In genomic region chr15:60758961-60759729, GRCh38 we compare ENCODE assay signal across 11 cellular contexts.
DNase-seq lines count a peak whose midpoint lies in the region; ATAC-seq and TF ChIP-seq lines count a peak whose summit lies in the region.
"Had no signal": no experiment of that assay in that cellular context is flagged by ENCODE, and none has a peak within 500 bp of the region (broad histone marks: within the 10 kb centered on the region; RNA-seq: fewer than 3 reads in every experiment).

No MANE protein-coding gene starts in this region.

- no peak overlapping the region for H3K27ac Mint-ChIP-seq in activated CD4-positive, alpha-beta T cell treated with anti-CD3 and anti-CD28 coated beads, Interleukin-2, amount 10 ng/mL, durations not matched to agents 24 days and 14 days
- H3K27ac Mint-ChIP-seq: CD8-positive, alpha-beta memory T cell had no signal

- H3K27me3 ChIP-seq in H7 (ENCODE audit: control insufficient read depth, insufficient read depth, low read length): no peaks in the 10 kb centered on the region

- no peak for ATAC-seq in GM18870 (IDR thresholded peaks at IDR 0.05; ENCODE audit: unreplicated experiment)
- ATAC-seq: activated T-cell treated with anti-CD3 and anti-CD28 coated beads, Interleukin-2, amount 50 U/mL, for 4 hours had no signal

- no peak overlapping the region for H3K4me3 Mint-ChIP-seq in activated CD4-positive, alpha-beta T cell treated with anti-CD3 and anti-CD28 coated beads, Interleukin-2, amount 10 ng/mL, durations not matched to agents 24 days and 14 days
- H3K4me3 Mint-ChIP-seq: activated T-cell treated with anti-CD3 and anti-CD28 coated beads, Interleukin-2, amount 50 U/mL, for 4 hours; CD8-positive, alpha-beta memory T cell had no signal

- H3K36me3 Mint-ChIP-seq in activated CD4-positive, alpha-beta T cell treated with anti-CD3 and anti-CD28 coated beads, Interleukin-2, amount 10 ng/mL, durations not matched to agents 24 days and 14 days (ENCODE audit: low read depth): no peaks in the 10 kb centered on the region

- intact Hi-C loops in activated CD4-positive, alpha-beta T cell treated with anti-CD3 and anti-CD28 coated beads, Interleukin-2, amount 10 ng/mL, durations not matched to agents 24 days and 14 days (cut with micrococcal nuclease): no loop called here

- DNase-seq in AG09319 (ENCODE audit: extremely low read depth, low read depth): peak; percentile 47
- peak; percentile 8 for DNase-seq in NCI-H226
- peak; percentile 86 for DNase-seq in epithelial cell of proximal tubule (ENCODE audit: low read depth)
- DNase-seq in non-pigmented ciliary epithelial cell (ENCODE audit: low read depth): peak; percentile 96
- no peak for DNase-seq in activated CD4-positive, alpha-beta T cell treated with anti-CD3 and anti-CD28 coated beads, Interleukin-2, amount 10 ng/mL, durations not matched to agents 24 days and 14 days
- DNase-seq in NOMO-1 treated with DMSO at 0.1 percent for 48 hours (lab: John Stamatoyannopoulos, UW; ENCODE audit: unreplicated experiment): no peak
- no peak for DNase-seq in H7
- DNase-seq: activated T-cell treated with anti-CD3 and anti-CD28 coated beads, Interleukin-2, amount 50 U/mL, for 4 hours; CD8-positive, alpha-beta memory T cell; RPMI8226 had no signal

- no peaks in the 10 kb centered on the region for H3K27me3 Mint-ChIP-seq in activated CD4-positive, alpha-beta T cell treated with anti-CD3 and anti-CD28 coated beads, Interleukin-2, amount 10 ng/mL, durations not matched to agents 24 days and 14 days

- H3K4me1 Mint-ChIP-seq in activated CD4-positive, alpha-beta T cell treated with anti-CD3 and anti-CD28 coated beads, Interleukin-2, amount 10 ng/mL, durations not matched to agents 24 days and 14 days: peaks cover 20% of the 10 kb centered on the region

- TF ChIP-seq CTCF in AG09319 (IDR thresholded peaks at IDR 0.05; ENCODE audit: low read depth, low read length): no peak
- no peak for TF ChIP-seq CTCF in epithelial cell of proximal tubule (conservative IDR thresholded peaks at IDR 0.05; ENCODE audit: low read depth, low read length)

- peaks cover 9% of the 10 kb centered on the region for H3K9me3 Mint-ChIP-seq in activated CD4-positive, alpha-beta T cell treated with anti-CD3 and anti-CD28 coated beads, Interleukin-2, amount 10 ng/mL, durations not matched to agents 24 days and 14 days
- H3K9me3 Mint-ChIP-seq: activated T-cell treated with anti-CD3 and anti-CD28 coated beads, Interleukin-2, amount 50 U/mL, for 4 hours; CD8-positive, alpha-beta memory T cell had no signal

- H3K4me3 ChIP-seq in epithelial cell of proximal tubule (ENCODE audit: low read depth, low read length) (no peak overlapping the region), H7 (ENCODE audit: insufficient read depth, low read depth, low read length) (no peak overlapping the region)

- no peaks in the 10 kb centered on the region for H3K36me3 ChIP-seq in H7 (replicated peaks; ENCODE audit: control insufficient read depth, insufficient read depth, low read length)

Comparison
In these comparisons a context has a peak if more than half of its experiments do, and no peak if none do; other contexts are left out.
1. DNase-seq: peak in AG09319 (single experiment), NCI-H226 (single experiment), epithelial cell of proximal tubule (single experiment) and non-pigmented ciliary epithelial cell (single experiment); none in activated CD4-positive, alpha-beta T cell treated with anti-CD3 and anti-CD28 coated beads, Interleukin-2, amount 10 ng/mL, durations not matched to agents 24 days and 14 days (single experiment), NOMO-1 treated with DMSO at 0.1 percent for 48 hours (single experiment) and H7 (single experiment).